Comparison of ENCODE assay signal across 8 cellular contexts in genomic region chr20:63739129-63740069, GRCh38. TPM values are rescaled to one million over a fixed set of nuclear protein-coding genes. Genes with fewer than 3 reads are reported as not detected.
DNase-seq lines count a peak whose midpoint lies in the region; ATAC-seq and TF ChIP-seq lines count a peak whose summit lies in the region.

Gene SLC2A4RG (plus strand): TSS chr20:63739776. CDS start chr20:63739913, 137 bp downstream.

- H3K4me1 Mint-ChIP-seq in activated naive CD4-positive, alpha-beta T cell treated with anti-CD3 and anti-CD28 coated beads for 36 hours (ENCODE audit: low read depth): peaks cover 22% of the 10 kb centered on the region
- peaks cover 14 to 37% of the 10 kb centered on the region in 2 donors for H3K4me1 Mint-ChIP-seq in natural killer cell

- WGBS in transverse colon (ENCODE audit: low coverage in 1 of 2), 2 donors: 2% methylated on average over 20 of the region's 136 CpGs; no CpG with 5 or more reads in 1 of the 2 donors

- H3K9me3 Mint-ChIP-seq in activated naive CD4-positive, alpha-beta T cell treated with anti-CD3 and anti-CD28 coated beads for 36 hours: no peaks in the 10 kb centered on the region
- H3K9me3 Mint-ChIP-seq in natural killer cell: no peaks in the 10 kb centered on the region

- H3K9me3 ChIP-seq in transverse colon: no peaks in the 10 kb centered on the region

- peaks cover 7% of the 10 kb centered on the region for H3K36me3 Mint-ChIP-seq in activated naive CD4-positive, alpha-beta T cell treated with anti-CD3 and anti-CD28 coated beads for 36 hours (ENCODE audit: low read depth)
- H3K36me3 Mint-ChIP-seq in natural killer cell: no peaks in the 10 kb centered on the region

- H3K4me3 ChIP-seq in foreskin fibroblast (ENCODE audit: low read depth in 1 of 2, low read length in 2 of 2) (peak within 1 kb of the TSS; percentile 69 to 79), transverse colon (peak within 1 kb of the TSS; percentile 37 to 72 (median 53))

- DNase-seq in GM19240 (ENCODE audit: insufficient read length, low spot score): peak; percentile 97
- DNase-seq in HT1080 (ENCODE audit: low read depth): no peak
- DNase-seq in RPMI8226: peak; percentile 88
- peak; percentile 58 for DNase-seq in activated naive CD4-positive, alpha-beta T cell treated with anti-CD3 and anti-CD28 coated beads for 36 hours
- peak; percentile 78 to 92 for DNase-seq in foreskin fibroblast
- DNase-seq in natural killer cell: peak; percentile 53
- DNase-seq in transverse colon: peak; percentile 87

- TF ChIP-seq EP300 in transverse colon (IDR thresholded peaks at IDR 0.05; ENCODE audit: low read depth): no peak

- H3K27me3 ChIP-seq in transverse colon: no peaks in the 10 kb centered on the region

- H3K27ac ChIP-seq in C4-2B (peak within 1 kb of the TSS; percentile 96), transverse colon (peak within 1 kb of the TSS; percentile 89 to 98 (median 92))

- CTCF ChIA-PET in activated naive CD4-positive, alpha-beta T cell treated with anti-CD3 and anti-CD28 coated beads for 36 hours (lab: Charles Lee): no interaction called here

- no peaks in the 10 kb centered on the region for H3K27me3 Mint-ChIP-seq in activated naive CD4-positive, alpha-beta T cell treated with anti-CD3 and anti-CD28 coated beads for 36 hours (ENCODE audit: low read depth)
- H3K27me3 Mint-ChIP-seq in natural killer cell (ENCODE audit: low read depth in 2 of 2): no peaks in the 10 kb centered on the region

- intact Hi-C loops in activated naive CD4-positive, alpha-beta T cell treated with anti-CD3 and anti-CD28 coated beads for 36 hours (cut with micrococcal nuclease): loop anchor here (5.0 kb wide), 2 partner anchors 112 to 338 kb away; partner anchors contain the start of genes GMEB2 and RGS19
- intact Hi-C loops in natural killer cell (cut with micrococcal nuclease) (loop anchor here (5.0 to 10.0 kb wide), 2 partner anchors 32 to 105 kb away; partner anchors contain the start of genes ARFRP1 and ZGPAT), transverse colon (cut with DNase I; ENCODE audit: low total_unique reads) (no loop called here)

- no peak within 1 kb of the TSS for H3K27ac Mint-ChIP-seq in activated naive CD4-positive, alpha-beta T cell treated with anti-CD3 and anti-CD28 coated beads for 36 hours
- peak within 1 kb of the TSS in 1 of 2 donors; percentile 40 for H3K27ac Mint-ChIP-seq in natural killer cell

- ATAC-seq in natural killer cell: peak; percentile 33 to 66 (median 58)

- H3K4me1 ChIP-seq in transverse colon: peaks cover 39 to 56% (median 48%) of the 10 kb centered on the region in 4 donors

- peak; percentile 3 for TF ChIP-seq POLR2A in transverse colon (IDR thresholded peaks at IDR 0.05)

- TF ChIP-seq CTCF in C4-2B (conservative IDR thresholded peaks at IDR 0.05) (no peak), foreskin fibroblast (IDR thresholded peaks at IDR 0.05; ENCODE audit: low read depth, low read length) (no peak), natural killer cell (IDR thresholded peaks at IDR 0.05) (no peak), transverse colon (IDR thresholded peaks at IDR 0.05) (no peak)

- in situ Hi-C loops in transverse colon (cut with MboI; ENCODE audit: low pct_ligation_motif_present in 1 of 4, low pct_unique_long_range_greater_than_20kb in 1 of 4, low sequenced_read_pairs in 3 of 4): no loop called here

- H3K36me3 ChIP-seq in transverse colon: no peaks in the 10 kb centered on the region

- H3K4me3 Mint-ChIP-seq in activated naive CD4-positive, alpha-beta T cell treated with anti-CD3 and anti-CD28 coated beads for 36 hours: peak within 1 kb of the TSS; percentile 50
- peak within 1 kb of the TSS; percentile 89 for H3K4me3 Mint-ChIP-seq in natural killer cell

RNA-seq across cellular contexts. Expression of gene SLC2A4RG, which starts in this region (rescaled TPM):
- total RNA-seq in HT1080 (2014; rRNA removed; shearing (Covaris generic)): 39.8 and 49.2 TPM in 2 replicates
- 67.5 and 68.4 TPM in 2 replicates for polyA plus RNA-seq in HT1080 (2015; cell fraction: cytosol; rRNA removed)
- 97.1 and 120 TPM in 2 replicates for polyA plus RNA-seq in HT1080 (2015; cell fraction: nucleus; rRNA removed)
- 10 to 100 TPM; 22.4 to 24.8 TPM for total RNA-seq in activated naive CD4-positive, alpha-beta T cell treated with anti-CD3 and anti-CD28 coated beads for 36 hours
- total RNA-seq in natural killer cell (100 to 1,000 TPM in 1 of 3 donors, 10 to 100 TPM in 2; 90.4 to 100 (median 95.5) TPM), transverse colon (10 to 100 TPM; 26.3 to 50.2 (median 47.7) TPM)
